In genomic region chr19:3627351-3627723, GRCh38 we compare ENCODE assay signal across 8 cellular contexts. TPM values are rescaled to one million over a fixed set of nuclear protein-coding genes. Genes with fewer than 3 reads are reported as not detected.
A peak's percentile ranks its signal among the peaks of the same experiment; 100 is the strongest.
DNase-seq lines count a peak whose midpoint lies in the region; ATAC-seq, FAIRE-seq and TF ChIP-seq lines count a peak whose summit lies in the region.

No MANE protein-coding gene starts in this region.

- H4K20me1 ChIP-seq in keratinocyte (ENCODE audit: control insufficient read depth, extremely low read depth, insufficient read depth, low read length) = no peaks in the 10 kb centered on the region

- H3K27me3 ChIP-seq in keratinocyte (ENCODE audit: control insufficient read depth, extremely low read depth, insufficient read depth, low read length) = no peaks in the 10 kb centered on the region
- no peaks in the 10 kb centered on the region for H3K27me3 ChIP-seq in stomach smooth muscle (ENCODE audit: control insufficient read depth in 1 of 2, insufficient read depth in 2 of 2, low read length in 2 of 2)

- H3K36me3 Mint-ChIP-seq in T-helper 2 cell treated with Interferon-gamma antibody and Interleukin-4, amounts not matched to agents 5 μg/mL and 100 μg/mL, for 36 hours (ENCODE audit: low read depth) = peaks cover 5% of the 10 kb centered on the region
- no peaks in the 10 kb centered on the region for H3K36me3 Mint-ChIP-seq in activated CD8-positive, alpha-beta T cell treated with anti-CD3 and anti-CD28 coated beads, Interleukin-2, amount 10 ng/mL, durations not matched to agents 7 days and 5 days (ENCODE audit: low read depth)

- H3K27ac Mint-ChIP-seq in T-helper 2 cell treated with Interferon-gamma antibody and Interleukin-4, amounts not matched to agents 5 μg/mL and 100 μg/mL, for 36 hours = peak overlapping the region; percentile 99
- peak overlapping the region; percentile 99 for H3K27ac Mint-ChIP-seq in activated CD8-positive, alpha-beta T cell treated with anti-CD3 and anti-CD28 coated beads, Interleukin-2, amount 10 ng/mL, durations not matched to agents 7 days and 5 days

- no peak for DNase-seq in T-helper 2 cell treated with Interferon-gamma antibody and Interleukin-4, amounts not matched to agents 5 μg/mL and 100 μg/mL, for 36 hours (ENCODE audit: low spot score)
- DNase-seq in T-helper 2 cell = no peak
- no peak for DNase-seq in activated CD8-positive, alpha-beta T cell treated with anti-CD3 and anti-CD28 coated beads, Interleukin-2, amount 10 ng/mL, durations not matched to agents 7 days and 5 days
- no peak for DNase-seq in keratinocyte (ENCODE audit: low read depth, low spot score)
- no peak for DNase-seq in DMS 273 treated with DMSO at 0.1 percent for 48 hours (lab: John Stamatoyannopoulos, UW)
- DNase-seq in activated effector memory CD4-positive, alpha-beta T cell treated with Interleukin-2 at 50 U/mL for 16 hours = no peak

- CTCF ChIA-PET in activated CD8-positive, alpha-beta T cell treated with anti-CD3 and anti-CD28 coated beads, Interleukin-2, amount 10 ng/mL, durations not matched to agents 7 days and 5 days (lab: Charles Lee) = interaction anchor here (1.1 kb wide), 1 partner anchor 9 kb away, joined by 5 read pairs; no protein-coding TSS in a partner anchor

- POLR2A ChIA-PET in activated CD8-positive, alpha-beta T cell treated with anti-CD3 and anti-CD28 coated beads, Interleukin-2, amount 10 ng/mL, durations not matched to agents 7 days and 5 days (lab: Charles Lee) = no interaction called here

- FAIRE-seq in keratinocyte (lab: Jason Lieb, UNC) = no peak

- H3K9me3 Mint-ChIP-seq in T-helper 2 cell treated with Interferon-gamma antibody and Interleukin-4, amounts not matched to agents 5 μg/mL and 100 μg/mL, for 36 hours = no peaks in the 10 kb centered on the region
- no peaks in the 10 kb centered on the region for H3K9me3 Mint-ChIP-seq in activated CD8-positive, alpha-beta T cell treated with anti-CD3 and anti-CD28 coated beads, Interleukin-2, amount 10 ng/mL, durations not matched to agents 7 days and 5 days (ENCODE audit: insufficient read depth)

- no peak for ATAC-seq in activated CD8-positive, alpha-beta T cell treated with anti-CD3 and anti-CD28 coated beads, Interleukin-2, amount 10 ng/mL, durations not matched to agents 7 days and 5 days
- ATAC-seq in HG02981 (IDR thresholded peaks at IDR 0.05; ENCODE audit: unreplicated experiment) = no peak

- no peak overlapping the region for H3K27ac ChIP-seq in keratinocyte (ENCODE audit: control insufficient read depth, insufficient read depth, low read length)
- peak overlapping the region; percentile 89 for H3K27ac ChIP-seq in stomach smooth muscle (ENCODE audit: low read length)

- peaks cover 13% of the 10 kb centered on the region for H3K4me1 ChIP-seq in keratinocyte (ENCODE audit: control insufficient read depth, extremely low read depth, insufficient read depth, low read length)
- H3K4me1 ChIP-seq in stomach smooth muscle (ENCODE audit: control insufficient read depth, insufficient read depth, low read length) = peaks cover 30% of the 10 kb centered on the region

- H3K9me3 ChIP-seq in keratinocyte (ENCODE audit: control insufficient read depth, low read depth, low read length) = no peaks in the 10 kb centered on the region
- H3K9me3 ChIP-seq in stomach smooth muscle (ENCODE audit: control insufficient read depth in 2 of 2, low read length in 2 of 2) = no peaks in the 10 kb centered on the region

- peak overlapping the region; percentile 90 for H3K4me3 Mint-ChIP-seq in T-helper 2 cell treated with Interferon-gamma antibody and Interleukin-4, amounts not matched to agents 5 μg/mL and 100 μg/mL, for 36 hours
- peak overlapping the region; percentile 82 for H3K4me3 Mint-ChIP-seq in activated CD8-positive, alpha-beta T cell treated with anti-CD3 and anti-CD28 coated beads, Interleukin-2, amount 10 ng/mL, durations not matched to agents 7 days and 5 days

- H3K9me1 ChIP-seq in keratinocyte (ENCODE audit: control insufficient read depth, extremely low read depth, insufficient read depth, low read length) = no peaks in the 10 kb centered on the region

- H3K4me3 ChIP-seq in keratinocyte (ENCODE audit: control insufficient read depth in 2 of 3, extremely low read depth in 1 of 3, insufficient read depth in 2 of 3, low read depth in 1 of 3, low read length in 3 of 3) = peak overlapping the region in 1 of 3 experiments; percentile 33
- peak overlapping the region; percentile 49 to 54 for H3K4me3 ChIP-seq in stomach smooth muscle (ENCODE audit: low read length in 2 of 2)

- peaks cover 16% of the 10 kb centered on the region for H3K4me1 Mint-ChIP-seq in T-helper 2 cell treated with Interferon-gamma antibody and Interleukin-4, amounts not matched to agents 5 μg/mL and 100 μg/mL, for 36 hours (ENCODE audit: low read depth)
- peaks cover 32% of the 10 kb centered on the region for H3K4me1 Mint-ChIP-seq in activated CD8-positive, alpha-beta T cell treated with anti-CD3 and anti-CD28 coated beads, Interleukin-2, amount 10 ng/mL, durations not matched to agents 7 days and 5 days (ENCODE audit: low read depth)

- H3K9ac ChIP-seq in keratinocyte (ENCODE audit: control insufficient read depth, extremely low read depth, insufficient read depth, low read length) (peak overlapping the region; percentile 97), stomach smooth muscle (ENCODE audit: low read length in 2 of 2) (no peak overlapping the region)

- H3K4me2 ChIP-seq in keratinocyte (ENCODE audit: control insufficient read depth, extremely low read depth, insufficient read depth, low read depth, low read length) = peak overlapping the region; percentile 81

- dilution Hi-C loops in keratinocyte (cut with MboI; ENCODE audit: extremely low pct_ligation_motif_present, low sequenced_read_pairs) = no loop called here

- H3K27me3 Mint-ChIP-seq in T-helper 2 cell treated with Interferon-gamma antibody and Interleukin-4, amounts not matched to agents 5 μg/mL and 100 μg/mL, for 36 hours (ENCODE audit: low read depth) = no peaks in the 10 kb centered on the region
- H3K27me3 Mint-ChIP-seq in activated CD8-positive, alpha-beta T cell treated with anti-CD3 and anti-CD28 coated beads, Interleukin-2, amount 10 ng/mL, durations not matched to agents 7 days and 5 days (ENCODE audit: low read depth) = no peaks in the 10 kb centered on the region

- H3K79me2 ChIP-seq in keratinocyte (ENCODE audit: control insufficient read depth, insufficient read depth, low read length) = peaks cover 31% of the 10 kb centered on the region

- H2AFZ ChIP-seq in keratinocyte (ENCODE audit: control insufficient read depth, low read length) = peak overlapping the region; percentile 28

- no peak for TF ChIP-seq CTCF in keratinocyte (optimal IDR thresholded peaks at IDR 0.05 in 1 of 3, IDR thresholded peaks at IDR 0.05 in 1 of 3, conservative IDR thresholded peaks at IDR 0.05 in 1 of 3; ENCODE audit: extremely low read depth in 1 of 3, insufficient read depth in 2 of 3, low read length in 3 of 3)

- H3K36me3 ChIP-seq in keratinocyte (ENCODE audit: control insufficient read depth in 2 of 2, extremely low read depth in 1 of 2, insufficient read depth in 2 of 2, low read length in 2 of 2) (peaks cover 0 to 5% of the 10 kb centered on the region in 2 experiments), stomach smooth muscle (ENCODE audit: control insufficient read depth in 2 of 2, insufficient read depth in 2 of 2, low read length in 2 of 2) (peaks cover 12 to 19% of the 10 kb centered on the region in 2 donors)

RNA-seq across cellular contexts. Expression of gene CACTIN, which starts 0.7 kb away (rescaled TPM):
- total RNA-seq in activated CD8-positive, alpha-beta T cell treated with anti-CD3 and anti-CD28 coated beads, Interleukin-2, amount 10 ng/mL, durations not matched to agents 7 days and 5 days = 10 to 100 TPM; 31.2 to 37.0 TPM
- 10.8 to 15.0 TPM (median 11.1 TPM) in 3 replicates for polyA plus RNA-seq in keratinocyte
- polyA plus RNA-seq in keratinocyte (2011; ENCODE audit: low read depth) = 7.5 TPM
- 5.9 and 14.2 TPM in 2 replicates for polyA plus RNA-seq in keratinocyte (2011; cell fraction: cytosol; rRNA removed)
- 23.7 and 28.9 TPM in 2 replicates for polyA plus RNA-seq in keratinocyte (2011; cell fraction: nucleus; rRNA removed)
- 12.8 and 18.6 TPM in 2 replicates for polyA plus RNA-seq in keratinocyte (2012; ENCODE audit: low replicate concordance)
- polyA minus RNA-seq in keratinocyte = 7.6 to 15.4 TPM (median 7.7 TPM) in 3 replicates
- 20.7 TPM for polyA minus RNA-seq in keratinocyte (2011; cell fraction: cytosol; rRNA and poly(A)+ RNA removed)
- 13.5 and 14.3 TPM in 2 replicates for polyA minus RNA-seq in keratinocyte (2011; cell fraction: nucleus; rRNA and poly(A)+ RNA removed)

RNA-seq across cellular contexts. Expression of gene TBXA2R, which starts 20.7 kb away (rescaled TPM):
- 1 to 10 TPM; 2.6 to 2.8 TPM for total RNA-seq in activated CD8-positive, alpha-beta T cell treated with anti-CD3 and anti-CD28 coated beads, Interleukin-2, amount 10 ng/mL, durations not matched to agents 7 days and 5 days
- not detected in 3 replicates for polyA plus RNA-seq in keratinocyte
- polyA plus RNA-seq in keratinocyte (2011; ENCODE audit: low read depth) = not detected
- polyA plus RNA-seq in keratinocyte (2011; cell fraction: cytosol; rRNA removed) = not detected in 2 replicates
- polyA plus RNA-seq in keratinocyte (2011; cell fraction: nucleus; rRNA removed) = 0.08 TPM in 1 of 2 replicates, not detected in the other
- polyA plus RNA-seq in keratinocyte (2012; ENCODE audit: low replicate concordance) = 0.09 TPM in 1 of 2 replicates, not detected in the other
- not detected in 3 replicates for polyA minus RNA-seq in keratinocyte
- not detected for polyA minus RNA-seq in keratinocyte (2011; cell fraction: cytosol; rRNA and poly(A)+ RNA removed)
- not detected in 2 replicates for polyA minus RNA-seq in keratinocyte (2011; cell fraction: nucleus; rRNA and poly(A)+ RNA removed)

RNA-seq across cellular contexts. Expression of gene GIPC3, which starts 42.1 kb away (rescaled TPM):
- total RNA-seq in activated CD8-positive, alpha-beta T cell treated with anti-CD3 and anti-CD28 coated beads, Interleukin-2, amount 10 ng/mL, durations not matched to agents 7 days and 5 days = under 1 TPM; 0.26 to 0.31 TPM
- not detected in 3 replicates for polyA plus RNA-seq in keratinocyte
- not detected for polyA plus RNA-seq in keratinocyte (2011; ENCODE audit: low read depth)
- not detected in 2 replicates for polyA plus RNA-seq in keratinocyte (2011; cell fraction: cytosol; rRNA removed)
- polyA plus RNA-seq in keratinocyte (2011; cell fraction: nucleus; rRNA removed) = not detected in 2 replicates
- not detected in 2 replicates for polyA plus RNA-seq in keratinocyte (2012; ENCODE audit: low replicate concordance)
- not detected in 3 replicates for polyA minus RNA-seq in keratinocyte
- not detected for polyA minus RNA-seq in keratinocyte (2011; cell fraction: cytosol; rRNA and poly(A)+ RNA removed)
- not detected in 2 replicates for polyA minus RNA-seq in keratinocyte (2011; cell fraction: nucleus; rRNA and poly(A)+ RNA removed)

RNA-seq across cellular contexts. Expression of gene HMG20B, which starts 54.6 kb away (rescaled TPM):
- total RNA-seq in activated CD8-positive, alpha-beta T cell treated with anti-CD3 and anti-CD28 coated beads, Interleukin-2, amount 10 ng/mL, durations not matched to agents 7 days and 5 days = 10 to 100 TPM; 45.0 to 51.2 TPM
- polyA plus RNA-seq in keratinocyte = 27.9 to 38.3 TPM (median 27.9 TPM) in 3 replicates
- polyA plus RNA-seq in keratinocyte (2011; ENCODE audit: low read depth) = 87.5 TPM
- polyA plus RNA-seq in keratinocyte (2011; cell fraction: cytosol; rRNA removed) = 15.2 and 37.3 TPM in 2 replicates
- 39.3 and 57.3 TPM in 2 replicates for polyA plus RNA-seq in keratinocyte (2011; cell fraction: nucleus; rRNA removed)
- 30.6 and 44.6 TPM in 2 replicates for polyA plus RNA-seq in keratinocyte (2012; ENCODE audit: low replicate concordance)
- 6.5 to 17.1 TPM (median 7.6 TPM) in 3 replicates for polyA minus RNA-seq in keratinocyte
- 54.1 TPM for polyA minus RNA-seq in keratinocyte (2011; cell fraction: cytosol; rRNA and poly(A)+ RNA removed)
- 14.0 and 17.2 TPM in 2 replicates for polyA minus RNA-seq in keratinocyte (2011; cell fraction: nucleus; rRNA and poly(A)+ RNA removed)
